ENCODE assay signal across 8 cellular contexts in genomic region chr2:26605195-26605968, GRCh38. TPM values are rescaled to one million over a fixed set of nuclear protein-coding genes. Genes with fewer than 3 reads are reported as not detected.
A peak's percentile ranks its signal among the peaks of the same experiment; 100 is the strongest.
DNase-seq lines count a peak whose midpoint lies in the region; ATAC-seq and TF ChIP-seq lines count a peak whose summit lies in the region.

No MANE protein-coding gene starts in this region.

- H3K4me1 Mint-ChIP-seq in activated CD8-positive, alpha-beta T cell treated with anti-CD3 and anti-CD28 coated beads for 36 hours (ENCODE audit: low read depth), result peaks cover 18% of the 10 kb centered on the region
- H3K4me1 Mint-ChIP-seq in neural crest cell, result peaks cover 15% of the 10 kb centered on the region

- H3K4me3 ChIP-seq in fibroblast of villous mesenchyme (ENCODE audit: low read depth, low read length), result no peak overlapping the region

- peak; percentile 61 for ATAC-seq in activated CD8-positive, alpha-beta T cell treated with anti-CD3 and anti-CD28 coated beads for 36 hours
- ATAC-seq in HG02798 (IDR thresholded peaks at IDR 0.05; ENCODE audit: poor library complexity, unreplicated experiment), result no peak

- no peak overlapping the region for H3K27ac Mint-ChIP-seq in activated CD8-positive, alpha-beta T cell treated with anti-CD3 and anti-CD28 coated beads for 36 hours
- H3K27ac Mint-ChIP-seq in neural crest cell (ENCODE audit: unreplicated experiment), result no peak overlapping the region

- DNase-seq in AG08396 (ENCODE audit: low spot score) (peak; percentile 60), NCI-H2081 (lab: John Stamatoyannopoulos, UW) (peak; percentile 55 to 58), fibroblast of villous mesenchyme (ENCODE audit: low read depth) (peak; percentile 58), neural crest cell (ENCODE audit: low read depth, low spot score) (peak; percentile 33), GF-D8 (lab: John Stamatoyannopoulos, UW) (no peak)
- DNase-seq in activated CD8-positive, alpha-beta T cell treated with anti-CD3 and anti-CD28 coated beads for 36 hours, result peak; percentile 48

- TF ChIP-seq CTCF in GM12873 (IDR thresholded peaks at IDR 0.05; ENCODE audit: insufficient read depth, low read depth, low read length, missing control alignments) (peak; percentile 86), fibroblast of villous mesenchyme (IDR thresholded peaks at IDR 0.05; ENCODE audit: insufficient read depth, low read depth, low read length) (peak; percentile 89), neural crest cell (conservative IDR thresholded peaks at IDR 0.05) (peak; percentile 92)
- peak; percentile 84 for TF ChIP-seq CTCF in activated CD8-positive, alpha-beta T cell treated with anti-CD3 and anti-CD28 coated beads for 36 hours (IDR thresholded peaks at IDR 0.05)

- no peaks in the 10 kb centered on the region for H3K36me3 Mint-ChIP-seq in activated CD8-positive, alpha-beta T cell treated with anti-CD3 and anti-CD28 coated beads for 36 hours (ENCODE audit: low read depth)
- no peaks in the 10 kb centered on the region for H3K36me3 Mint-ChIP-seq in neural crest cell (ENCODE audit: low read depth)

- POLR2A ChIA-PET in activated CD8-positive, alpha-beta T cell treated with anti-CD3 and anti-CD28 coated beads for 36 hours (lab: Charles Lee), result no interaction called here

- no peak overlapping the region for H3K4me3 Mint-ChIP-seq in activated CD8-positive, alpha-beta T cell treated with anti-CD3 and anti-CD28 coated beads for 36 hours
- H3K4me3 Mint-ChIP-seq in neural crest cell, result no peak overlapping the region

- intact Hi-C loops in activated CD8-positive, alpha-beta T cell treated with anti-CD3 and anti-CD28 coated beads for 36 hours (cut with micrococcal nuclease), result loop anchor here (2.0 kb wide), 1 partner anchor 139 kb away; no protein-coding TSS in a partner anchor

- H3K9me3 Mint-ChIP-seq in activated CD8-positive, alpha-beta T cell treated with anti-CD3 and anti-CD28 coated beads for 36 hours, result no peaks in the 10 kb centered on the region
- peaks cover 2% of the 10 kb centered on the region for H3K9me3 Mint-ChIP-seq in neural crest cell

- H3K27me3 Mint-ChIP-seq in activated CD8-positive, alpha-beta T cell treated with anti-CD3 and anti-CD28 coated beads for 36 hours, result peaks cover 5% of the 10 kb centered on the region
- peaks cover 17% of the 10 kb centered on the region for H3K27me3 Mint-ChIP-seq in neural crest cell (ENCODE audit: low read depth)

- CTCF ChIA-PET in activated CD8-positive, alpha-beta T cell treated with anti-CD3 and anti-CD28 coated beads for 36 hours (lab: Charles Lee), result interaction anchor here (0.6 to 6.4 kb wide), 19 partner anchors 8 to 164 kb away, joined by 3 to 162 read pairs (median 4); partner anchors contain the start of gene CIB4

RNA-seq across cellular contexts. Expression of gene CIB4, which starts 35.8 kb away (rescaled TPM):
- total RNA-seq in activated CD8-positive, alpha-beta T cell treated with anti-CD3 and anti-CD28 coated beads for 36 hours, result not detected
- not detected in 2 replicates for total RNA-seq in fibroblast of villous mesenchyme
- not detected in 2 replicates for total RNA-seq in neural crest cell
